In genomic region chr7:68706291-68706690, GRCh38 we compare ENCODE assay signal across 19 cellular contexts.
A peak's percentile ranks its signal among the peaks of the same experiment; 100 is the strongest.
DNase-seq lines count a peak whose midpoint lies in the region; TF ChIP-seq lines count a peak whose summit lies in the region.
"Had no signal": no experiment of that assay in that cellular context is flagged by ENCODE, and none has a peak within 500 bp of the region (broad histone marks: within the 10 kb centered on the region; RNA-seq: fewer than 3 reads in every experiment).

No MANE protein-coding gene starts in this region.

- no peak overlapping the region for H3K4me3 ChIP-seq in AG04449 (ENCODE audit: low read depth, low read length)
- H3K4me3 ChIP-seq: esophagus squamous epithelium, smooth muscle cell had no signal

- CTCF ChIA-PET in AG04449 (lab: Yijun Ruan, JAX) = no interaction called here

- POLR2A ChIA-PET in AG04449 (lab: Yijun Ruan, JAX) = no interaction called here

- DNase-seq in AG04449 (ENCODE audit: low read depth, low spot score) (peak; percentile 94), MV-4-11 (lab: John Stamatoyannopoulos, UW) (peak; percentile 76), astrocyte of the hippocampus (ENCODE audit: low read depth, low spot score) (peak; percentile 89), kidney tubule cell (ENCODE audit: low spot score) (peak; percentile 97), AG20443 (ENCODE audit: low spot score) (no peak), NCI-H1092 treated with DMSO at 0.1 percent for 48 hours (lab: John Stamatoyannopoulos, UW) (no peak), HUDEP-2 (lab: John Stamatoyannopoulos, UW; ENCODE audit: unreplicated experiment in 76 of 76) (no peak)
- no peak for DNase-seq in activated CD4-positive, CD25-positive, alpha-beta regulatory T cell (lab: John Stamatoyannopoulos, UW)
- DNase-seq: activated CD4-positive, alpha-beta T cell treated with anti-CD3 and anti-CD28 coated beads, Interleukin-2, amount 50 U/mL, for 4 hours; AML-193; anterior cingulate cortex; dermis blood vessel endothelial cell; esophagus squamous epithelium; Kasumi-1; NCI-H1694 treated with DMSO at 0.1 percent for 48 hours; NCI-H69; stimulated activated naive CD4-positive, alpha-beta T cell; T-helper 9 cell had no signal

- TF ChIP-seq CTCF in AG04449 (IDR thresholded peaks at IDR 0.05; ENCODE audit: insufficient read depth, low read length, missing control alignments) = no peak

Comparison
In these comparisons a context has a peak if more than half of its experiments do, and no peak if none do; other contexts are left out.
1. DNase-seq: peak in AG04449 (single experiment), MV-4-11 (single experiment), astrocyte of the hippocampus (single experiment) and kidney tubule cell (single experiment); none in activated CD4-positive, CD25-positive, alpha-beta regulatory T cell (0 of 4), AG20443 (single experiment), NCI-H1092 treated with DMSO at 0.1 percent for 48 hours (single experiment) and HUDEP-2 (0 of 76).